Comparison of ENCODE assay signal across 11 cellular contexts in the genomic region with DNA sequence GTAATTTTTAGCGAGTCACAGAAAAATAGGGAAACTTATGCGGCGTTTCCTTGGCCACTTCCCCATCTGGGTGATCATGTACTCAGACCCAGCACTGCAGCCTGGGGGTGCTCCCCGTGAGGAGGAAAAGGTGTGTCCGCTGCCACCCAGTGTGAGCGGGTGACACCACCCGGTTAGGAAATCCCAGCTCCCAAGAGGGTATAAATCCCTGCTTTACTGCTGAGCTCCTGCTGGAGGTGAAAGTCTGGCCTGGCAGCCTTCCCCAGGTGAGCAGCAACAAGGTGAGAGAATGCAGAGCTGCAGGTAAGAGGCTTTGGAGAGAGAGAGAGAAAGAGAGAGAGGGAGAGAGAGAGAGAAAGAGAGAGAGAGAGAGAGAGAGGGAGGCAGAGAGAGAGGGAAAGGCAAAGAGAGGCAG. TPM values are rescaled to one million over a fixed set of nuclear protein-coding genes. Genes with fewer than 3 reads are reported as not detected.
DNase-seq lines count a peak whose midpoint lies in the region; ATAC-seq, FAIRE-seq and TF ChIP-seq lines count a peak whose summit lies in the region.
"Had no signal": no experiment of that assay in that cellular context is flagged by ENCODE, and none has a peak within 500 bp of the region (broad histone marks: within the 10 kb centered on the region; RNA-seq: fewer than 3 reads in every experiment).

A gene with protein sequence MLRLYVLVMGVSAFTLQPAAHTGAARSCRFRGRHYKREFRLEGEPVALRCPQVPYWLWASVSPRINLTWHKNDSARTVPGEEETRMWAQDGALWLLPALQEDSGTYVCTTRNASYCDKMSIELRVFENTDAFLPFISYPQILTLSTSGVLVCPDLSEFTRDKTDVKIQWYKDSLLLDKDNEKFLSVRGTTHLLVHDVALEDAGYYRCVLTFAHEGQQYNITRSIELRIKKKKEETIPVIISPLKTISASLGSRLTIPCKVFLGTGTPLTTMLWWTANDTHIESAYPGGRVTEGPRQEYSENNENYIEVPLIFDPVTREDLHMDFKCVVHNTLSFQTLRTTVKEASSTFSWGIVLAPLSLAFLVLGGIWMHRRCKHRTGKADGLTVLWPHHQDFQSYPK (plus strand): TSS at position 230 of the 415 bp plus-strand sequence. CDS start 16,616 bp downstream, outside the sequence.

- peak within 1 kb of the TSS; percentile 42 for H3K9ac ChIP-seq in keratinocyte (ENCODE audit: control insufficient read depth, extremely low read depth, insufficient read depth, low read length)

- DNase-seq in HL-60 (ENCODE audit: low read depth in 1 of 2, low spot score in 1 of 2) (peak; percentile 57 to 85), SKM-1 (lab: John Stamatoyannopoulos, UW; ENCODE audit: unreplicated experiment) (peak; percentile 69), keratinocyte (ENCODE audit: low read depth, low spot score) (no peak), sigmoid colon (no peak), DMS79 treated with DMSO at 0.1 percent for 48 hours (lab: John Stamatoyannopoulos, UW) (no peak), NCI-H187 treated with DMSO at 0.1 percent for 48 hours (lab: John Stamatoyannopoulos, UW) (no peak), NCI-H146 (lab: John Stamatoyannopoulos, UW) (no peak)
- DNase-seq: cerebellar nuclear complex; stimulated activated CD4-positive, alpha-beta T cell treated with anti-CD3 and anti-CD28 coated beads, Interleukin-4, amount 100 ng/mL, for 1 hour; T-helper 1 cell had no signal

- no peak for TF ChIP-seq CTCF in HL-60 (IDR thresholded peaks at IDR 0.05; ENCODE audit: insufficient read depth, low read length)
- TF ChIP-seq CTCF in keratinocyte (optimal IDR thresholded peaks at IDR 0.05 in 1 of 3, IDR thresholded peaks at IDR 0.05 in 1 of 3, conservative IDR thresholded peaks at IDR 0.05 in 1 of 3; ENCODE audit: extremely low read depth in 1 of 3, insufficient read depth in 2 of 3, low read length in 3 of 3), result peak; percentile 10 to 38 (median 12)
- TF ChIP-seq CTCF in sigmoid colon (IDR thresholded peaks at IDR 0.05), result no peak

- FAIRE-seq in keratinocyte (lab: Jason Lieb, UNC), result peak; percentile 84

- no peaks in the 10 kb centered on the region for H3K27me3 ChIP-seq in HL-60 (ENCODE audit: insufficient read depth, poor library complexity, severe bottlenecking)
- H3K27me3 ChIP-seq in keratinocyte (ENCODE audit: control insufficient read depth, extremely low read depth, insufficient read depth, low read length), result no peaks in the 10 kb centered on the region
- no peaks in the 10 kb centered on the region for H3K27me3 ChIP-seq in sigmoid colon

- no peaks in the 10 kb centered on the region for H4K20me1 ChIP-seq in keratinocyte (ENCODE audit: control insufficient read depth, extremely low read depth, insufficient read depth, low read length)

- H3K9me1 ChIP-seq in keratinocyte (ENCODE audit: control insufficient read depth, extremely low read depth, insufficient read depth, low read length), result no peaks in the 10 kb centered on the region

- H3K4me3 ChIP-seq in HL-60 (replicated peaks; ENCODE audit: insufficient read depth, low read length), result no peak within 1 kb of the TSS
- H3K4me3 ChIP-seq in keratinocyte (ENCODE audit: control insufficient read depth in 2 of 3, extremely low read depth in 1 of 3, insufficient read depth in 2 of 3, low read depth in 1 of 3, low read length in 3 of 3), result peak within 1 kb of the TSS in 1 of 3 experiments; percentile 31
- no peak within 1 kb of the TSS for H3K4me3 ChIP-seq in sigmoid colon

- peak within 1 kb of the TSS; percentile 78 for H2AFZ ChIP-seq in keratinocyte (ENCODE audit: control insufficient read depth, low read length)

- H3K4me2 ChIP-seq in keratinocyte (ENCODE audit: control insufficient read depth, extremely low read depth, insufficient read depth, low read depth, low read length), result peak within 1 kb of the TSS; percentile 64

- H3K9me3 ChIP-seq in keratinocyte (ENCODE audit: control insufficient read depth, low read depth, low read length) (no peaks in the 10 kb centered on the region), sigmoid colon (no peaks in the 10 kb centered on the region)

- TF ChIP-seq POLR2A in sigmoid colon (IDR thresholded peaks at IDR 0.05), result peak in 1 of 2 donors; percentile 33

- no peaks in the 10 kb centered on the region for H3K36me3 ChIP-seq in keratinocyte (ENCODE audit: control insufficient read depth in 2 of 2, extremely low read depth in 1 of 2, insufficient read depth in 2 of 2, low read length in 2 of 2)
- H3K36me3 ChIP-seq in sigmoid colon, result no peaks in the 10 kb centered on the region

- intact Hi-C loops in sigmoid colon (cut with DNase I), result no loop called here

- H3K27ac ChIP-seq in HL-60 (replicated peaks) (no peak within 1 kb of the TSS), keratinocyte (ENCODE audit: control insufficient read depth, insufficient read depth, low read length) (no peak within 1 kb of the TSS), sigmoid colon (no peak within 1 kb of the TSS)

- 11 to 37% methylated on average over 7 of the region's 7 CpGs for WGBS in sigmoid colon, 2 donors

- no peak for TF ChIP-seq EP300 in sigmoid colon (IDR thresholded peaks at IDR 0.05)

- ATAC-seq in HG02588 (IDR thresholded peaks at IDR 0.05; ENCODE audit: unreplicated experiment), result no peak

- H3K4me1 ChIP-seq in keratinocyte (ENCODE audit: control insufficient read depth, extremely low read depth, insufficient read depth, low read length) (peaks cover 36% of the 10 kb centered on the region), sigmoid colon (no peaks in the 10 kb centered on the region)

- dilution Hi-C loops in keratinocyte (cut with MboI; ENCODE audit: extremely low pct_ligation_motif_present, low sequenced_read_pairs), result no loop called here

- H3K79me2 ChIP-seq in keratinocyte (ENCODE audit: control insufficient read depth, insufficient read depth, low read length), result no peaks in the 10 kb centered on the region

RNA-seq across cellular contexts. Expression of the gene that starts here (rescaled TPM):
- polyA plus RNA-seq in keratinocyte (24.6 to 57.3 TPM (median 47.7 TPM) in 3 replicates), sigmoid colon (10 to 100 TPM; 21.6 to 26.4 (median 24.6) TPM)
- 4.9 TPM for polyA plus RNA-seq in keratinocyte (2011; ENCODE audit: low read depth)
- polyA plus RNA-seq in keratinocyte (2011; cell fraction: cytosol; rRNA removed), result 17.5 and 22.7 TPM in 2 replicates
- 21.9 and 23.7 TPM in 2 replicates for polyA plus RNA-seq in keratinocyte (2011; cell fraction: nucleus; rRNA removed)
- polyA plus RNA-seq in keratinocyte (2012; ENCODE audit: low replicate concordance), result 14.9 and 38.8 TPM in 2 replicates
- polyA minus RNA-seq in keratinocyte, result 16.9 to 36.7 TPM (median 32.0 TPM) in 3 replicates
- polyA minus RNA-seq in keratinocyte (2011; cell fraction: cytosol; rRNA and poly(A)+ RNA removed), result 11.9 TPM
- polyA minus RNA-seq in keratinocyte (2011; cell fraction: nucleus; rRNA and poly(A)+ RNA removed), result 9.6 and 10.4 TPM in 2 replicates
- total RNA-seq in sigmoid colon, result 10 to 100 TPM in 2 of 4 donors, 1 to 10 TPM in 2; 3.0 to 15.9 (median 8.6) TPM

Comparison
In these comparisons a context has a peak if more than half of its experiments do, and no peak if none do; other contexts are left out.
1. DNase-seq: peak in HL-60 (2 of 2) and SKM-1 (single experiment); none in keratinocyte (single experiment), sigmoid colon (single experiment), DMS79 treated with DMSO at 0.1 percent for 48 hours (single experiment), NCI-H187 treated with DMSO at 0.1 percent for 48 hours (single experiment) and NCI-H146 (single experiment).
2. CTCF ChIP-seq: peak in keratinocyte (3 of 3); none in HL-60 (single experiment) and sigmoid colon (0 of 4).